27 cellular contexts compared by ENCODE assay signal in genomic region chr9:21837501-21837900, GRCh38. TPM values are rescaled to one million over a fixed set of nuclear protein-coding genes. Genes with fewer than 3 reads are reported as not detected.
DNase-seq lines count a peak whose midpoint lies in the region; ATAC-seq and TF ChIP-seq lines count a peak whose summit lies in the region.
"Had no signal": no experiment of that assay in that cellular context is flagged by ENCODE, and none has a peak within 500 bp of the region (broad histone marks: within the 10 kb centered on the region; RNA-seq: fewer than 3 reads in every experiment).

No MANE protein-coding gene starts in this region.

- H3K36me3 Mint-ChIP-seq in activated CD4-positive, alpha-beta memory T cell treated with anti-CD3 and anti-CD28 coated beads for 36 hours = peaks cover 85% of the 10 kb centered on the region

- intact Hi-C loops in PC-3 (cut with micrococcal nuclease) (loop anchor here (10.0 kb wide), 1 partner anchor 317 kb away; no protein-coding TSS in a partner anchor), psoas muscle (cut with DNase I) (no loop called here)
- intact Hi-C loops in activated CD4-positive, alpha-beta memory T cell treated with anti-CD3 and anti-CD28 coated beads for 36 hours (cut with micrococcal nuclease) = loop anchor here (10.0 kb wide), 1 partner anchor 1153 kb away; the partner anchor contains the start of gene FOCAD

- H3K4me2 ChIP-seq in PC-3 (ENCODE audit: low read length) = peak overlapping the region; percentile 79
- H3K4me2 ChIP-seq: KMS-11 had no signal

- DNase-seq in DMS79 treated with DMSO at 0.1 percent for 48 hours (lab: John Stamatoyannopoulos, UW) = peak; percentile 94
- DNase-seq in PC-3 = peak; percentile 55
- DNase-seq in epithelial cell of prostate (ENCODE audit: low read depth, low spot score) = no peak
- no peak for DNase-seq in psoas muscle
- no peak for DNase-seq in DMS 273 (lab: John Stamatoyannopoulos, UW; ENCODE audit: unreplicated experiment)
- DNase-seq in activated CD4-positive, alpha-beta memory T cell treated with anti-CD3 and anti-CD28 coated beads for 36 hours = no peak
- DNase-seq in T-helper 9 cell = no peak
- DNase-seq: activated CD4-positive, alpha-beta T cell treated with anti-CD3 and anti-CD28 coated beads, Interleukin-2, amount 50 U/mL, for 48 hours; activated effector memory CD4-positive, alpha-beta T cell treated with Interleukin-2 at 50 U/mL for 16 hours; erythroblast; GDM1; hippocampal formation; left ventricle myocardium superior; midbrain; MV-4-11; NCI-H1694; NCI-H2227 treated with DMSO at 0.1 percent for 48 hours; NCI-H69; pancreas; stimulated activated CD4-positive, alpha-beta T cell treated with anti-CD3 and anti-CD28 coated beads, Interleukin-12 subunit alpha, Interleukin-12 subunit beta, amount 100 ng/mL, for 4 hours; stimulated activated CD4-positive, alpha-beta T cell treated with anti-CD3 and anti-CD28 coated beads, Interleukin-4, amount 100 ng/mL, for 24 hours; stimulated activated naive CD4-positive, alpha-beta T cell had no signal

- H3K9ac ChIP-seq in PC-3 (ENCODE audit: low read length) = peak overlapping the region; percentile 84
- H3K9ac ChIP-seq: KMS-11 had no signal

- H3K27ac Mint-ChIP-seq in activated CD4-positive, alpha-beta memory T cell treated with anti-CD3 and anti-CD28 coated beads for 36 hours = no peak overlapping the region
- H3K27ac Mint-ChIP-seq: natural killer cell treated with Interleukin-12 subunit alpha and Interleukin-12 subunit beta and Interleukin-15 and Interleukin-18, amount 100 ng/mL, for 72 hours; WTC11 had no signal

- peaks cover 32% of the 10 kb centered on the region for H3K4me1 Mint-ChIP-seq in activated CD4-positive, alpha-beta memory T cell treated with anti-CD3 and anti-CD28 coated beads for 36 hours (ENCODE audit: low read depth)
- H3K4me1 Mint-ChIP-seq: WTC11 had no signal

- H3K27me3 ChIP-seq in PC-3 (ENCODE audit: low read length) = no peaks in the 10 kb centered on the region
- no peaks in the 10 kb centered on the region for H3K27me3 ChIP-seq in psoas muscle (ENCODE audit: insufficient read depth in 3 of 3, low read length in 2 of 3)
- H3K27me3 ChIP-seq: gastroesophageal sphincter, pancreas, right atrium auricular region had no signal

- H3K9me3 Mint-ChIP-seq in activated CD4-positive, alpha-beta memory T cell treated with anti-CD3 and anti-CD28 coated beads for 36 hours = peaks cover 4% of the 10 kb centered on the region
- H3K9me3 Mint-ChIP-seq: natural killer cell treated with Interleukin-12 subunit alpha and Interleukin-12 subunit beta and Interleukin-15 and Interleukin-18, amount 100 ng/mL, for 72 hours had no signal

- no peaks in the 10 kb centered on the region for H3K9me3 ChIP-seq in PC-3 (ENCODE audit: low read length)
- no peaks in the 10 kb centered on the region for H3K9me3 ChIP-seq in psoas muscle
- H3K9me3 ChIP-seq: gastroesophageal sphincter, pancreas, right atrium auricular region had no signal

- H3K4me1 ChIP-seq in PC-3 (ENCODE audit: insufficient read depth, low read length) (peaks cover 41% of the 10 kb centered on the region), psoas muscle (peaks cover 10% of the 10 kb centered on the region)
- H3K4me1 ChIP-seq: gastroesophageal sphincter, right atrium auricular region had no signal

- no TSS peak for BruUV-seq in PC-3 (replicated peaks; lab: Mats Ljungman, UMichigan)

- no peaks in the 10 kb centered on the region for H4K20me1 ChIP-seq in PC-3 (ENCODE audit: low read length)

- TF ChIP-seq CTCF in PC-3 (conservative IDR thresholded peaks at IDR 0.05; ENCODE audit: low read depth, low read length) (no peak), psoas muscle (IDR thresholded peaks at IDR 0.05) (no peak)

- peak overlapping the region; percentile 51 for H3K4me3 ChIP-seq in PC-3 (ENCODE audit: low read length)
- no peak overlapping the region for H3K4me3 ChIP-seq in psoas muscle
- H3K4me3 ChIP-seq: gastroesophageal sphincter, pancreas, right atrium auricular region had no signal

- CTCF ChIA-PET in PC-3 (lab: Charles Lee) = no interaction called here
- CTCF ChIA-PET in activated CD4-positive, alpha-beta memory T cell treated with anti-CD3 and anti-CD28 coated beads for 36 hours (lab: Charles Lee) = no interaction called here

- H2AFZ ChIP-seq in PC-3 (ENCODE audit: low read length) = no peak overlapping the region

- no peaks in the 10 kb centered on the region for H3K9me2 ChIP-seq in PC-3 (replicated peaks; ENCODE audit: low read length)

- POLR2A ChIA-PET in PC-3 (lab: Charles Lee; ENCODE audit: unreplicated experiment) = no interaction called here
- POLR2A ChIA-PET in activated CD4-positive, alpha-beta memory T cell treated with anti-CD3 and anti-CD28 coated beads for 36 hours (lab: Charles Lee) = no interaction called here

- H3K36me3 ChIP-seq in PC-3 (ENCODE audit: low read depth, low read length) (peaks cover 72% of the 10 kb centered on the region), psoas muscle (ENCODE audit: insufficient read depth in 1 of 2, low read depth in 1 of 2) (peaks cover 3 to 59% of the 10 kb centered on the region in 2 donors)

- no peak overlapping the region for H3K4me3 Mint-ChIP-seq in activated CD4-positive, alpha-beta memory T cell treated with anti-CD3 and anti-CD28 coated beads for 36 hours
- H3K4me3 Mint-ChIP-seq: natural killer cell treated with Interleukin-12 subunit alpha and Interleukin-12 subunit beta and Interleukin-15 and Interleukin-18, amount 100 ng/mL, for 72 hours; WTC11 had no signal

- ATAC-seq in PC-3 (no peak), psoas muscle (no peak)
- ATAC-seq: gastroesophageal sphincter; left ventricle myocardium superior; natural killer cell treated with Interleukin-12 subunit alpha and Interleukin-12 subunit beta and Interleukin-15 and Interleukin-18, amount 100 ng/mL, for 72 hours; WTC11 had no signal

- H3K27ac ChIP-seq in PC-3 (ENCODE audit: low read length) (peak overlapping the region; percentile 99), epithelial cell of prostate (peak overlapping the region; percentile 82), psoas muscle (peak overlapping the region; percentile 53)
- H3K27ac ChIP-seq: gastroesophageal sphincter, KMS-11, pancreas had no signal

- WGBS in psoas muscle, 3 donors = 95 to 99% (median 97%) methylated on average over 6 of the region's 6 CpGs

- peaks cover 46% of the 10 kb centered on the region for H3K79me2 ChIP-seq in PC-3 (ENCODE audit: low read length)

- H3K27me3 Mint-ChIP-seq in activated CD4-positive, alpha-beta memory T cell treated with anti-CD3 and anti-CD28 coated beads for 36 hours = no peaks in the 10 kb centered on the region
- H3K27me3 Mint-ChIP-seq: natural killer cell treated with Interleukin-12 subunit alpha and Interleukin-12 subunit beta and Interleukin-15 and Interleukin-18, amount 100 ng/mL, for 72 hours had no signal

- H3F3A ChIP-seq in PC-3 (ENCODE audit: low read length, unreplicated experiment) = peaks cover 5% of the 10 kb centered on the region

RNA-seq across cellular contexts. Expression of gene MTAP, which starts 35.1 kb away (rescaled TPM):
- total RNA-seq in PC-3 (2014; rRNA removed) (33.7 and 34.7 TPM in 2 replicates), psoas muscle (10 to 100 TPM; 11.0 to 16.6 (median 14.9) TPM)
- 10 to 100 TPM in 1 of 3 donors, 1 to 10 TPM in 2; 4.3 to 15.5 (median 8.6) TPM for polyA plus RNA-seq in psoas muscle
- total RNA-seq in activated CD4-positive, alpha-beta memory T cell treated with anti-CD3 and anti-CD28 coated beads for 36 hours = 10 to 100 TPM; 55.6 to 62.3 TPM

Comparison
In these comparisons a context has a peak if more than half of its experiments do, and no peak if none do; other contexts are left out.
1. DNase-seq: peak in DMS79 treated with DMSO at 0.1 percent for 48 hours (single experiment) and PC-3 (single experiment); none in epithelial cell of prostate (single experiment), psoas muscle (0 of 2), DMS 273 (single experiment), activated CD4-positive, alpha-beta memory T cell treated with anti-CD3 and anti-CD28 coated beads for 36 hours (single experiment) and T-helper 9 cell (single experiment).
2. intact Hi-C loops: an anchor here in PC-3 (10.0 kb wide) and activated CD4-positive, alpha-beta memory T cell treated with anti-CD3 and anti-CD28 coated beads for 36 hours (10.0 kb wide); none called in psoas muscle.
3. Peak in every context shown above with its lines, with median percentiles within 50 percentile points of each other: H3K27ac ChIP-seq.